In the genomic region with DNA sequence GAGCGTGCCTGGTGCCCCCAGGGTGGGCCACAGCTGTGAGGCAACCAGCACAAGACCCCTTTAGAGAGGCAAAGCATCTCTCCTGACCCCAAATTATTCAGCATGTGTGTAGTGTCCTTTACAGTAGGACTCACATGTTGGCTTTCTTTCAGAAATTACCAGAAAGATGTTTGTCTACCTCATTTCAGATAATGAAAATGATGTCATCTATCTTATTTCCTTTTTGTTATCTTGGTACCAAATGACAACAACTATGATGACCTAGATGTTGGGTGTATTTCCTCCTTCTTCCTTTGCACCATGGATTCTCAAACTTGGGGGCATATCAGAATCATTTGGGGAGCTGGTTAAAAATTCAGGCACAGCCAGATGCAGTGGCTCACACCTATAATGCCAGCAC, we compare ENCODE assay signal across 17 cellular contexts.
"Had no signal": no experiment of that assay in that cellular context is flagged by ENCODE, and none has a peak within 500 bp of the region (broad histone marks: within the 10 kb centered on the region; RNA-seq: fewer than 3 reads in every experiment).

No MANE protein-coding gene starts in this region.

- H3K4me3 ChIP-seq: hepatocyte, lung, tibial artery, upper lobe of left lung, uterus had no signal

- H3K9me3 Mint-ChIP-seq: naive B cell; nephron progenitor cell; stimulated activated naive CD8-positive, alpha-beta T cell treated with anti-CD3 and anti-CD28 coated beads, Interleukin-15, Interleukin-2, amounts not matched to agents 100 ng/mL and 50 ng/mL, for 24 hours had no signal

- H2AFZ ChIP-seq: hepatocyte had no signal

- H3K36me3 Mint-ChIP-seq: naive B cell had no signal

- H3K27me3 Mint-ChIP-seq: stimulated activated naive CD8-positive, alpha-beta T cell treated with anti-CD3 and anti-CD28 coated beads, Interleukin-15, Interleukin-2, amounts not matched to agents 100 ng/mL and 50 ng/mL, for 24 hours had no signal

- H3K9me3 ChIP-seq: tibial artery, upper lobe of left lung, uterus had no signal

- H3K36me3 ChIP-seq: tibial artery, upper lobe of left lung, uterus had no signal

- ATAC-seq: foreskin keratinocyte, left colon, left ventricle myocardium superior had no signal

- H3K27ac ChIP-seq: foreskin keratinocyte, hepatocyte, tibial artery, upper lobe of left lung, uterus had no signal

- H3K4me3 Mint-ChIP-seq: naive B cell; nephron progenitor cell; stimulated activated naive CD8-positive, alpha-beta T cell treated with anti-CD3 and anti-CD28 coated beads, Interleukin-15, Interleukin-2, amounts not matched to agents 100 ng/mL and 50 ng/mL, for 24 hours had no signal

- DNase-seq: dermis blood vessel endothelial cell; foreskin keratinocyte; head of caudate nucleus; kidney; left ventricle myocardium superior; mesendoderm; naive B cell; nephron progenitor cell; small intestine; stimulated activated CD4-positive, alpha-beta T cell treated with anti-CD3 and anti-CD28 coated beads, Interleukin-12 subunit alpha, Interleukin-12 subunit beta, amount 100 ng/mL, for 4 hours; tibial artery; upper lobe of left lung; uterus had no signal

- H3K27me3 ChIP-seq: foreskin keratinocyte, hepatocyte, upper lobe of left lung, uterus had no signal

- H3K27ac Mint-ChIP-seq: nephron progenitor cell; stimulated activated naive CD8-positive, alpha-beta T cell treated with anti-CD3 and anti-CD28 coated beads, Interleukin-15, Interleukin-2, amounts not matched to agents 100 ng/mL and 50 ng/mL, for 24 hours had no signal

- H3K4me2 ChIP-seq: hepatocyte had no signal

- H3K4me1 ChIP-seq: uterus had no signal

- H3K79me2 ChIP-seq: hepatocyte had no signal
